ENCODE assay signal across 1 cellular context in genomic region chr1:211716555-211716954, GRCh38. TPM values are rescaled to one million over a fixed set of nuclear protein-coding genes. Genes with fewer than 3 reads are reported as not detected.
"Had no signal": no experiment of that assay in that cellular context is flagged by ENCODE, and none has a peak within 500 bp of the region (broad histone marks: within the 10 kb centered on the region; RNA-seq: fewer than 3 reads in every experiment).

No MANE protein-coding gene starts in this region.

RNA-seq across cellular contexts. Expression of gene NEK2, which starts 41.1 kb away (rescaled TPM):
- total RNA-seq: Right ventricle myocardium superior had no signal
